Comparison of ENCODE assay signal across 2 cellular contexts in the genomic region with DNA sequence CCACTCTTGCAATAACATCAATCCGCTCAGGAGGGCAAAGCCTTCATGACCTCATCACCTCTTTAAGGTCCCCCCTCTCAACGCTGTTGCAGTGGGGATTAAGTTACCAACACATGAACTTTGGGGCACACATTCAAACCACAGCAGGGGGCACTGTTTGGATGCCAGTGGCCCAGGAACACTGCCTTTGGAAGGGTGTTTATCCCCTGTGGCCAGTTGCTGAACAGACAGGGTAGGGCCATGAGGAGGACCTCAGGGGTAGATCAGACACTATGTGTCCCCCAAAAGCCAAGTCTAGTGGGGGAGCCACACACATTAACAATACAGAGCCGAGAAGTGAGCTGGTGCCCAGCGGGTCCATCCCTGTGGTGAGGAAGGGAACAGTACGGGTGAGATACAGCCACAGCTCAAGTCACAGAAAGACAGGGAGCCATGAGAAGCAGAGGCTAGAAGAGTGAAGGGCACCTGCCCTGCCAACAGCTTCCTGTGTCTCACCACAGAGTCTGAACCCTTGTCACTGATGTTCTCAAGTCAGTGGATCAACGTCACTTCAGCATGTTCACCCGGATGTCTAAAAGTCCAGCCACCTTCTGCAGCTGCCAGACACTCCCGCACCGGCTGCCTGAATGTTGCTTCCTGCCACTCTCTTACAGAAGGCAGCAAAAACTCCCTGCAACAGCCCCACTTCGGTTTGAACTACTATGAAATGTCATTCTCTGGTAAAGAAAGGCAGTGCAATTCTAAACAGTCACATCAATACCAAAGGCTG.
TF ChIP-seq lines count a peak whose summit lies in the region.

No MANE protein-coding gene starts in this region.

TF ChIP-seq in HEK293, 187 proteins besides CTCF, POLR2A, EP300 and RAD21:
- TF ChIP-seq, protein P1, sequence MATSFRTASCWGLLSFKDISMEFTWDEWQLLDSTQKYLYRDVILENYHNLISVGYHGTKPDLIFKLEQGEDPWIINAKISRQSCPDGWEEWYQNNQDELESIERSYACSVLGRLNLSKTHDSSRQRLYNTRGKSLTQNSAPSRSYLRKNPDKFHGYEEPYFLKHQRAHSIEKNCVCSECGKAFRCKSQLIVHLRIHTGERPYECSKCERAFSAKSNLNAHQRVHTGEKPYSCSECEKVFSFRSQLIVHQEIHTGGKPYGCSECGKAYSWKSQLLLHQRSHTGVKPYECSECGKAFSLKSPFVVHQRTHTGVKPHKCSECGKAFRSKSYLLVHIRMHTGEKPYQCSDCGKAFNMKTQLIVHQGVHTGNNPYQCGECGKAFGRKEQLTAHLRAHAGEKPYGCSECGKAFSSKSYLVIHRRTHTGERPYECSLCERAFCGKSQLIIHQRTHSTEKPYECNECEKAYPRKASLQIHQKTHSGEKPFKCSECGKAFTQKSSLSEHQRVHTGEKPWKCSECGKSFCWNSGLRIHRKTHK (tag by site-specific recombination; IDR thresholded peaks at IDR 0.05) = no peak
- TF ChIP-seq ZNF555 (tag by site-specific recombination; conservative IDR thresholded peaks at IDR 0.05) (no peak), ZNF560 (tag by site-specific recombination; IDR thresholded peaks at IDR 0.05; ENCODE audit: borderline replicate concordance) (no peak), ZNF658 (tag by site-specific recombination; IDR thresholded peaks at IDR 0.05) (no peak)
- TF ChIP-seq, protein P2, sequence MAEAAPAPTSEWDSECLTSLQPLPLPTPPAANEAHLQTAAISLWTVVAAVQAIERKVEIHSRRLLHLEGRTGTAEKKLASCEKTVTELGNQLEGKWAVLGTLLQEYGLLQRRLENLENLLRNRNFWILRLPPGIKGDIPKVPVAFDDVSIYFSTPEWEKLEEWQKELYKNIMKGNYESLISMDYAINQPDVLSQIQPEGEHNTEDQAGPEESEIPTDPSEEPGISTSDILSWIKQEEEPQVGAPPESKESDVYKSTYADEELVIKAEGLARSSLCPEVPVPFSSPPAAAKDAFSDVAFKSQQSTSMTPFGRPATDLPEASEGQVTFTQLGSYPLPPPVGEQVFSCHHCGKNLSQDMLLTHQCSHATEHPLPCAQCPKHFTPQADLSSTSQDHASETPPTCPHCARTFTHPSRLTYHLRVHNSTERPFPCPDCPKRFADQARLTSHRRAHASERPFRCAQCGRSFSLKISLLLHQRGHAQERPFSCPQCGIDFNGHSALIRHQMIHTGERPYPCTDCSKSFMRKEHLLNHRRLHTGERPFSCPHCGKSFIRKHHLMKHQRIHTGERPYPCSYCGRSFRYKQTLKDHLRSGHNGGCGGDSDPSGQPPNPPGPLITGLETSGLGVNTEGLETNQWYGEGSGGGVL (tag by site-specific recombination; IDR thresholded peaks at IDR 0.05) = peak; percentile 80

TF ChIP-seq in K562, 482 proteins besides CTCF, POLR2A, EP300 and RAD21:
- TF ChIP-seq MED1 (CRISPR knock-in tag; IDR thresholded peaks at IDR 0.05; ENCODE audit: borderline replicate concordance) = no peak
